Comparison of ENCODE assay signal across 9 cellular contexts in genomic region chr1:32901823-32902534, GRCh38. TPM values are rescaled to one million over a fixed set of nuclear protein-coding genes. Genes with fewer than 3 reads are reported as not detected.
A peak's percentile ranks its signal among the peaks of the same experiment; 100 is the strongest.
DNase-seq lines count a peak whose midpoint lies in the region; ATAC-seq and TF ChIP-seq lines count a peak whose summit lies in the region.
"Had no signal": no experiment of that assay in that cellular context is flagged by ENCODE, and none has a peak within 500 bp of the region (broad histone marks: within the 10 kb centered on the region; RNA-seq: fewer than 3 reads in every experiment).

No MANE protein-coding gene starts in this region.

- H3K9me3 Mint-ChIP-seq in T-cell: no peaks in the 10 kb centered on the region

- CTCF ChIA-PET in T-cell (lab: Charles Lee): no interaction called here

- no peak for DNase-seq in GM12865 (ENCODE audit: low read depth)
- DNase-seq in T-cell: no peak
- no peak for DNase-seq in fibroblast of villous mesenchyme (ENCODE audit: low read depth)
- DNase-seq in retina: peak; percentile 0
- no peak for DNase-seq in activated gamma-delta T cell treated with Interleukin-2 at 50 U/mL for 16 hours
- DNase-seq in glomerular visceral epithelial cell (ENCODE audit: extremely low spot score): no peak
- no peak for DNase-seq in dedifferentiated amniotic fluid mesenchymal stem cell (ENCODE audit: extremely low spot score)
- no peak for DNase-seq in stimulated activated CD4-positive, alpha-beta T cell treated with anti-CD3 and anti-CD28 coated beads, Interleukin-4, amount 100 ng/mL, for 24 hours

- H3K4me1 Mint-ChIP-seq in T-cell: peaks cover 8 to 13% (median 11%) of the 10 kb centered on the region in 3 donors

- POLR2A ChIA-PET in T-cell (lab: Charles Lee): no interaction called here

- H3K4me3 ChIP-seq in GM12865 (ENCODE audit: low read depth, low read length) (peak overlapping the region; percentile 22), fibroblast of villous mesenchyme (ENCODE audit: low read depth, low read length) (peak overlapping the region; percentile 68)

- ATAC-seq in T-cell (replicated peaks in 1 of 4): no peak

- H3K27ac Mint-ChIP-seq in T-cell: no peak overlapping the region

- H3K36me3 Mint-ChIP-seq in T-cell: no peaks in the 10 kb centered on the region

- peaks cover 44 to 54% of the 10 kb centered on the region in 2 donors for H3K27me3 Mint-ChIP-seq in T-cell

- peak overlapping the region; percentile 74 to 76 (median 74) for H3K4me3 Mint-ChIP-seq in T-cell

- no peak for TF ChIP-seq CTCF in GM12865 (IDR thresholded peaks at IDR 0.05; ENCODE audit: insufficient read depth, low read depth, low read length, missing control alignments)
- TF ChIP-seq CTCF in fibroblast of villous mesenchyme (IDR thresholded peaks at IDR 0.05; ENCODE audit: insufficient read depth, low read depth, low read length): no peak

RNA-seq across cellular contexts. Expression of gene TMEM54, which starts 0.8 kb away (rescaled TPM):
- total RNA-seq in T-cell: under 1 TPM in 2 of 5 donors, not detected in 3; 0.35 to 0.64 TPM
- total RNA-seq in fibroblast of villous mesenchyme: 9.9 and 17.4 TPM in 2 replicates

RNA-seq across cellular contexts. Expression of gene HPCA, which starts 15.7 kb away (rescaled TPM):
- total RNA-seq in T-cell (under 1 TPM in 2 of 5 donors, not detected in 3; 0.45 to 0.54 TPM), fibroblast of villous mesenchyme (not detected in 2 replicates)
- total RNA-seq: NCI-H460 had no signal

RNA-seq across cellular contexts. Expression of gene FNDC5, which starts 31.3 kb away (rescaled TPM):
- total RNA-seq in T-cell: not detected
- 0.43 and 0.64 TPM in 2 replicates for total RNA-seq in fibroblast of villous mesenchyme
